Comparison of ENCODE assay signal across 18 cellular contexts in the genomic region with DNA sequence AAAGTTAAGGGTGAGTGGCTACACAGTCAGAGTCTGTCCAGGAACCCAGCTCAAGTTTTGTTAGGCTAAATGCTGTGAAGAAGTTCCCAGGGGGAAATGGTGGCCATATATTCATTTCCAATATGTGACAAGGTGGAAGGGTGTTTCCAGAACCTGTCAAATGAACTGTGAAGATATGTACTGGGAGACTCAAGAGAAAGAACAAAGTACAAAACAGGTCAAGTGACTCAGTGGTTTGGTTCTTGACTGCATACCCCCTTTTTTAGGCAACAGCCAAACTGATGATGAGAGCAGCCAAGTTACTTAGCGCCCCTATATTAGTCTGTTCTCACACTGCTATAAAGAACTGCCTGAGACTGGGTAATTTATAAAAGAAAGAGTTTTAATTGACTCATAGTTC. TPM values are rescaled to one million over a fixed set of nuclear protein-coding genes. Genes with fewer than 3 reads are reported as not detected.
DNase-seq lines count a peak whose midpoint lies in the region; ATAC-seq, FAIRE-seq and TF ChIP-seq lines count a peak whose summit lies in the region.
"Had no signal": no experiment of that assay in that cellular context is flagged by ENCODE, and none has a peak within 500 bp of the region (broad histone marks: within the 10 kb centered on the region; RNA-seq: fewer than 3 reads in every experiment).

No MANE protein-coding gene starts in this region.

- H3K4me3 Mint-ChIP-seq in osteocyte (ENCODE audit: unreplicated experiment), result no peak overlapping the region
- H3K4me3 Mint-ChIP-seq: CD4-positive, alpha-beta memory T cell had no signal

- no peaks in the 10 kb centered on the region for H3K36me3 ChIP-seq in esophagus squamous epithelium
- no peaks in the 10 kb centered on the region for H3K36me3 ChIP-seq in smooth muscle cell (ENCODE audit: low read depth)
- H3K36me3 ChIP-seq in kidney (ENCODE audit: control insufficient read depth in 1 of 2, insufficient read depth in 2 of 2, low read length in 2 of 2), result no peaks in the 10 kb centered on the region

- no peak overlapping the region for H3K4me2 ChIP-seq in smooth muscle cell

- no peak for TF ChIP-seq POLR2A in esophagus squamous epithelium (IDR thresholded peaks at IDR 0.05)

- H3K36me3 Mint-ChIP-seq in osteocyte (ENCODE audit: unreplicated experiment), result no peaks in the 10 kb centered on the region
- H3K36me3 Mint-ChIP-seq: CD4-positive, alpha-beta memory T cell had no signal

- H3K9ac ChIP-seq in smooth muscle cell (ENCODE audit: low read depth), result no peak overlapping the region
- no peak overlapping the region for H3K9ac ChIP-seq in kidney (ENCODE audit: low read length in 2 of 2)
- H3K9ac ChIP-seq: GM23248 had no signal

- H3K9me3 ChIP-seq in esophagus squamous epithelium (no peaks in the 10 kb centered on the region), smooth muscle cell (replicated peaks; ENCODE audit: low read depth) (no peaks in the 10 kb centered on the region), kidney (ENCODE audit: control insufficient read depth in 1 of 2, low read length in 2 of 2) (no peaks in the 10 kb centered on the region)

- H3K4me1 ChIP-seq in esophagus squamous epithelium (peaks cover 0 to 10% (median 0%) of the 10 kb centered on the region in 3 donors), smooth muscle cell (ENCODE audit: low read depth) (no peaks in the 10 kb centered on the region), kidney (ENCODE audit: control insufficient read depth in 1 of 2, insufficient read depth in 1 of 2, low read depth in 1 of 2, low read length in 2 of 2) (no peaks in the 10 kb centered on the region)

- FAIRE-seq in kidney (lab: Jason Lieb, UNC), result no peak
- FAIRE-seq: G401.6, GM12892, H1 had no signal

- TF ChIP-seq CTCF in epithelial cell of proximal tubule (conservative IDR thresholded peaks at IDR 0.05; ENCODE audit: low read depth, low read length) (no peak), esophagus squamous epithelium (IDR thresholded peaks at IDR 0.05) (no peak), smooth muscle cell (IDR thresholded peaks at IDR 0.05; ENCODE audit: borderline replicate concordance, insufficient read depth, poor library complexity, severe bottlenecking) (no peak), kidney (IDR thresholded peaks at IDR 0.05; ENCODE audit: borderline replicate concordance, extremely low read depth, insufficient read depth) (no peak), osteocyte (IDR thresholded peaks at IDR 0.05) (no peak)

- H3F3A ChIP-seq in smooth muscle cell (ENCODE audit: low read depth), result no peaks in the 10 kb centered on the region

- intact Hi-C loops in esophagus squamous epithelium (cut with DNase I), result no loop called here
- intact Hi-C loops in kidney (cut with DNase I), result no loop called here

- no peaks in the 10 kb centered on the region for H4K20me1 ChIP-seq in smooth muscle cell (ENCODE audit: low read depth)

- H3K9me3 Mint-ChIP-seq in osteocyte (ENCODE audit: unreplicated experiment), result no peaks in the 10 kb centered on the region
- H3K9me3 Mint-ChIP-seq: CD4-positive, alpha-beta memory T cell had no signal

- peaks cover 40% of the 10 kb centered on the region for H3K27me3 Mint-ChIP-seq in osteocyte (ENCODE audit: unreplicated experiment)

- DNase-seq in epithelial cell of proximal tubule (ENCODE audit: low read depth) (peak; percentile 51), esophagus squamous epithelium (lab: John Stamatoyannopoulos, UW) (no peak), smooth muscle cell (lab: John Stamatoyannopoulos, UW; ENCODE audit: unreplicated experiment) (no peak), kidney (no peak), osteocyte (ENCODE audit: extremely low spot score, unreplicated experiment) (no peak)
- DNase-seq: C1 segment of cervical spinal cord; Calu3; CD4-positive, alpha-beta memory T cell; COR-L47; DMS53; DMS79 treated with DMSO at 0.1 percent for 48 hours; GM23248; H7; HCEC 1CT had no signal

- H3K79me2 ChIP-seq in smooth muscle cell (ENCODE audit: low read depth), result no peaks in the 10 kb centered on the region

- H3K27ac ChIP-seq in esophagus squamous epithelium (peak overlapping the region in 3 of 4 donors; percentile 47 to 65 (median 62)), smooth muscle cell (ENCODE audit: low read depth) (peak overlapping the region; percentile 21), kidney (ENCODE audit: low read depth in 2 of 2, low read length in 2 of 2) (no peak overlapping the region)
- H3K27ac ChIP-seq: GM23248 had no signal

- WGBS in esophagus squamous epithelium, 2 donors, result 71 to 93% methylated on average over 1 of the region's 1 CpG
- WGBS in smooth muscle cell (ENCODE audit: low lambda C conversion rate), result 84% methylated on average over 1 of the region's 1 CpG

- H3K27me3 ChIP-seq in esophagus squamous epithelium (peaks cover 0 to 8% (median 0%) of the 10 kb centered on the region in 4 donors), smooth muscle cell (ENCODE audit: low read depth) (peaks cover 11% of the 10 kb centered on the region)

- H3K27ac Mint-ChIP-seq in osteocyte (ENCODE audit: unreplicated experiment), result no peak overlapping the region

- no peak for ATAC-seq in GM21723 (IDR thresholded peaks at IDR 0.05; ENCODE audit: unreplicated experiment)

- H3K4me3 ChIP-seq in epithelial cell of proximal tubule (ENCODE audit: low read depth, low read length), result no peak overlapping the region
- no peak overlapping the region for H3K4me3 ChIP-seq in esophagus squamous epithelium
- H3K4me3 ChIP-seq in smooth muscle cell, result no peak overlapping the region
- H3K4me3 ChIP-seq in kidney (ENCODE audit: low read length in 2 of 2), result no peak overlapping the region
- H3K4me3 ChIP-seq: GM23248 had no signal

- no peaks in the 10 kb centered on the region for H3K4me1 Mint-ChIP-seq in osteocyte (ENCODE audit: unreplicated experiment)
- H3K4me1 Mint-ChIP-seq: CD4-positive, alpha-beta memory T cell had no signal

- no peak overlapping the region for H2AFZ ChIP-seq in smooth muscle cell (ENCODE audit: low read depth)
- H2AFZ ChIP-seq: GM23248 had no signal

RNA-seq across cellular contexts. Expression of gene FBXO28, which starts 18.6 kb away (rescaled TPM):
- total RNA-seq in epithelial cell of proximal tubule (23.2 and 33.9 TPM in 2 replicates), esophagus squamous epithelium (10 to 100 TPM; 25.2 to 34.3 (median 31.5) TPM), smooth muscle cell (37.0 and 38.5 TPM in 2 replicates), kidney (31.4 TPM), osteocyte (26.0 and 28.1 TPM in 2 replicates)
- polyA plus RNA-seq in smooth muscle cell (9.1 and 9.6 TPM in 2 replicates), kidney (ENCODE audit: insufficient read depth, low read depth, low replicate concordance) (8.8 TPM)

Comparison
In these comparisons a context has a peak if more than half of its experiments do, and no peak if none do; other contexts are left out.
1. H3K27ac ChIP-seq: peak in esophagus squamous epithelium (3 of 4) and smooth muscle cell (single experiment); none in kidney (0 of 2).